In the genomic region with DNA sequence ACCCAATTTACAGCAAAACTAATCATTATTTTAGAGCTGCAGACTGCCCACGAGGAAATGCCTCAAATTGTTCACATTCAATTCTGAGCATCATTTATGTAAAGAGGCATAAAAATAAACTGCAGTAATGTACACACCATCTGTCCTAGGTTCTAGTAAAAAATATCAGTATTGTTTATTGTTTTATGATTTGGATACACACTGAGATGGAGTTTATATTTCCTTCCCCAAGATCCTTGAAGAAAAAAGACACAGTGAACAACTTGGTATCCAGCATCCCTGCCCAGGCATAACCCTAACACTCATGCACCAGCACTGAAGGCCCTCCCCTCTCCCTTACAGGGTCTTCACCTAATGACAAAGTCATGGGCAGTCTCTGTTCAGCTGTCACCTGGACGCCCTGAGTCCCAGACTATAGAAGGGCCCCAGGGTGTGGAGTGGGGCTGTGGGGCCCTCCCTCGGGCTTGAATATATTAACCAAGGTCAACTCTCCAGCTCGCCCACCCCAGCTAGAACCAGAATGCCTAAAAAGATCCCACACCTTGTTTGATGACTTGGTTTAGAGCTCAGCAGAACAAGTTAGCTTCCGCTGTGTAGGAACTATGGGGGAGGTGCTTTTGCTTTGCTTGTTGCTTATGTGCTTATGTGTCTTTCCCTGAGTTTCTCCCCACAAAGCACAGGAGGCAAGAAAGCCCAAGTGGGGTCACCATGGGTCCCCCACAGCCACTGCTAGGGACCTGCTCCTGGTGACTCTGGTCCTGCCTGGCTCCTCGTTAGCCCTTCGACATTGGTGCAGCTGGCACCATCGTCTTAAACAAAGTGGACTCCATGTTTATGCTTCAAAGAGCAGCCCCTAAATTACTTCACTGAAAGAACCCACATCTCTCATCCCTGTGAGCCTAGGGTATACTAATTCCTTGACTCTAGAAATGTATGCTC, we compare ENCODE assay signal across 19 cellular contexts.
"Had no signal": no experiment of that assay in that cellular context is flagged by ENCODE, and none has a peak within 500 bp of the region (broad histone marks: within the 10 kb centered on the region; RNA-seq: fewer than 3 reads in every experiment).

No MANE protein-coding gene starts in this region.

- H3K27ac Mint-ChIP-seq: activated CD4-positive, alpha-beta memory T cell treated with anti-CD3 and anti-CD28 coated beads for 36 hours; activated T-cell treated with anti-CD3 and anti-CD28 coated beads, Interleukin-2, amount 50 U/mL, for 72 hours; dendritic cell treated with granulocyte-macrophage colony-stimulating factor and Interleukin-4, amounts not matched to agents 40 ng/mL and 50 ng/mL, for 4 days; nephron; stimulated activated memory B cell treated with anti-CD40 and anti-IgM and Interleukin-4, amounts not matched to agents 10 μg/mL and 1 μg/mL and 100 μg/mL, for 72 hours had no signal

- H3K4me1 Mint-ChIP-seq: nephron; stimulated activated memory B cell treated with anti-CD40 and anti-IgM and Interleukin-4, amounts not matched to agents 10 μg/mL and 1 μg/mL and 100 μg/mL, for 72 hours had no signal

- H3K4me3 ChIP-seq: gastrocnemius medialis, right lobe of liver, stomach, transverse colon had no signal

- H3K27me3 ChIP-seq: gastrocnemius medialis, right lobe of liver, stomach, transverse colon had no signal

- DNase-seq: activated CD4-positive, alpha-beta memory T cell treated with anti-CD3 and anti-CD28 coated beads for 36 hours; activated CD4-positive, alpha-beta T cell treated with anti-CD3 and anti-CD28 coated beads for 48 hours; activated effector memory CD4-positive, alpha-beta T cell treated with Interleukin-2 at 50 U/mL for 16 hours; activated naive CD4-positive, alpha-beta T cell treated with anti-CD3 and anti-CD28 coated beads, Interleukin-2, amount 50 U/mL, for 16 hours; activated T-cell treated with anti-CD3 and anti-CD28 coated beads, Interleukin-2, amount 50 U/mL, for 72 hours; effector CD4-positive, alpha-beta T cell; gastrocnemius medialis; hypothalamus; right lobe of liver; small intestine; stimulated activated CD4-positive, alpha-beta T cell treated with anti-CD3 and anti-CD28 coated beads, Interleukin-15, amount 100 ng/mL, for 24 hours; stomach; T-helper 1 cell; T-helper 9 cell; transverse colon had no signal

- H3K4me3 Mint-ChIP-seq: activated CD4-positive, alpha-beta memory T cell treated with anti-CD3 and anti-CD28 coated beads for 36 hours; activated T-cell treated with anti-CD3 and anti-CD28 coated beads, Interleukin-2, amount 50 U/mL, for 72 hours; dendritic cell treated with granulocyte-macrophage colony-stimulating factor and Interleukin-4, amounts not matched to agents 40 ng/mL and 50 ng/mL, for 4 days; nephron; stimulated activated memory B cell treated with anti-CD40 and anti-IgM and Interleukin-4, amounts not matched to agents 10 μg/mL and 1 μg/mL and 100 μg/mL, for 72 hours had no signal

- H3K27ac ChIP-seq: gastrocnemius medialis, parathyroid adenoma, right lobe of liver had no signal

- H3K9me3 ChIP-seq: gastrocnemius medialis, right lobe of liver, stomach, transverse colon had no signal

- H3K9me3 Mint-ChIP-seq: activated CD4-positive, alpha-beta memory T cell treated with anti-CD3 and anti-CD28 coated beads for 36 hours; activated T-cell treated with anti-CD3 and anti-CD28 coated beads, Interleukin-2, amount 50 U/mL, for 72 hours; dendritic cell treated with granulocyte-macrophage colony-stimulating factor and Interleukin-4, amounts not matched to agents 40 ng/mL and 50 ng/mL, for 4 days; nephron; stimulated activated memory B cell treated with anti-CD40 and anti-IgM and Interleukin-4, amounts not matched to agents 10 μg/mL and 1 μg/mL and 100 μg/mL, for 72 hours had no signal

- H3K9ac ChIP-seq: parathyroid adenoma had no signal

- H3K36me3 Mint-ChIP-seq: activated CD4-positive, alpha-beta memory T cell treated with anti-CD3 and anti-CD28 coated beads for 36 hours; stimulated activated memory B cell treated with anti-CD40 and anti-IgM and Interleukin-4, amounts not matched to agents 10 μg/mL and 1 μg/mL and 100 μg/mL, for 72 hours had no signal

- H3K4me1 ChIP-seq: gastrocnemius medialis, parathyroid adenoma, right lobe of liver, stomach had no signal

- H3K36me3 ChIP-seq: right lobe of liver, transverse colon had no signal

- ATAC-seq: activated T-cell treated with anti-CD3 and anti-CD28 coated beads, Interleukin-2, amount 50 U/mL, for 72 hours; gastrocnemius medialis; stimulated activated memory B cell treated with anti-CD40 and anti-IgM and Interleukin-4, amounts not matched to agents 10 μg/mL and 1 μg/mL and 100 μg/mL, for 72 hours had no signal
